In the genomic region with DNA sequence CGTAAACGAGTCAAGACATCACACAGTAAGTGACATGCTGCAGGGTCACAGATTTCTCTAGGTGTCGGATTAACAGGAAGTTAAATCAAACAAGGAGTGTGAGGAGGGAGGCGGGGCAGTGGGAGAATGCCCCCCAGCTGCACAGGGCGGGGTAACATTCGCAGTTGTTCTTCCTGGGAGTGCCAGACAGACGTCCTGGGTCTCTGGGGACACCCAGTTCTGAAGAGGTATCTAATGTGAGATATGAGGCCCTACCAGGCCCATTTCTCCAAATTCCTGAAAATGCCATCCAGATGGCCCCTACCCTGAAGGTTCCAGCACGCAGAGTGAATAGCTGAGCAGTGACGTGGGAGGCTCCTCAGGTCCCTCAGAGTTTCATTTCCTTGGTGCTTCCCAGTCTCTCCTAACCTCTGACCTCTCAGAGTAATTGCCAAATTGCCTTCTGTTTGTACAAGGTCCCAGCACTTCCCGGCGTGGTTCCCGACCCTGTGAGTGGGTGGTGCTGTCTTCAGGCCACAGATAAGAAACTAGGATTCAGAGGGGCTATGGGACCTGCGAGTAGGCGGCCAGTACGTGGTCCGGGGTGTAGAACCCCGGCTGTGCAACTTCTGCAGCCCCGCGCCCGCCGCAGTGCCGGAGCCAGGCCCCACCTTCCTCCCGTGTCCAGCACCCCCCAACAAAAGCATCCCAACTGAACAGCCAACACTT, we compare ENCODE assay signal across 8 cellular contexts. TPM values are rescaled to one million over a fixed set of nuclear protein-coding genes. Genes with fewer than 3 reads are reported as not detected.
DNase-seq lines count a peak whose midpoint lies in the region; TF ChIP-seq lines count a peak whose summit lies in the region.

No MANE protein-coding gene starts in this region.

- peak overlapping the region; percentile 30 for H3K9ac ChIP-seq in iPS-18a (ENCODE audit: low read length)
- H3K9ac ChIP-seq in skeletal muscle tissue (ENCODE audit: low read depth in 1 of 3, low read length in 3 of 3): peak overlapping the region; percentile 77 to 88 (median 79)

- H3K27ac ChIP-seq in angular gyrus (ENCODE audit: low read depth, low read length) (peak overlapping the region; percentile 83), iPS-18a (ENCODE audit: low read length) (no peak overlapping the region), skeletal muscle tissue (ENCODE audit: low read depth, low read length) (peak overlapping the region; percentile 80)

- no peaks in the 10 kb centered on the region for H3K27me3 ChIP-seq in iPS-18a (ENCODE audit: control insufficient read depth, insufficient read depth, low read length)
- H3K27me3 ChIP-seq in skeletal muscle tissue (ENCODE audit: control insufficient read depth in 3 of 3, insufficient read depth in 3 of 3, low read length in 3 of 3): peaks cover 0 to 3% (median 0%) of the 10 kb centered on the region in 3 donors
- peaks cover 17% of the 10 kb centered on the region for H3K27me3 ChIP-seq in BE2C

- H3K4me1 ChIP-seq in iPS-18a (ENCODE audit: control insufficient read depth, low read depth, low read length) (peaks cover 13% of the 10 kb centered on the region), skeletal muscle tissue (ENCODE audit: control insufficient read depth in 3 of 3, insufficient read depth in 3 of 3, low read length in 3 of 3) (peaks cover 21 to 24% (median 22%) of the 10 kb centered on the region in 3 donors), BE2C (no peaks in the 10 kb centered on the region)

- H3K4me3 ChIP-seq in iPS-18a (ENCODE audit: low read length) (peak overlapping the region; percentile 74), skeletal muscle tissue (ENCODE audit: low read length in 3 of 3) (peak overlapping the region; percentile 60 to 86 (median 68)), BE2C (ENCODE audit: low read depth, low read length) (no peak overlapping the region)

- peak; percentile 40 for DNase-seq in NCI-H2171 treated with DMSO at 0.1 percent for 48 hours (lab: John Stamatoyannopoulos, UW)
- no peak for DNase-seq in NCI-H2171 (lab: John Stamatoyannopoulos, UW)
- peak; percentile 71 for DNase-seq in M059J (ENCODE audit: low read depth)
- DNase-seq in NCI-H774 (lab: John Stamatoyannopoulos, UW): no peak
- DNase-seq in BE2C: no peak

- H3K36me3 ChIP-seq in iPS-18a (ENCODE audit: control insufficient read depth, low read depth, low read length) (peaks cover 8% of the 10 kb centered on the region), skeletal muscle tissue (ENCODE audit: control insufficient read depth in 3 of 3, insufficient read depth in 3 of 3, low read length in 3 of 3) (peaks cover 0 to 5% (median 4%) of the 10 kb centered on the region in 3 donors), BE2C (no peaks in the 10 kb centered on the region)

- TF ChIP-seq CTCF in BE2C (IDR thresholded peaks at IDR 0.05; ENCODE audit: low read depth, low read length): no peak

- H3K9me3 ChIP-seq in iPS-18a (ENCODE audit: control insufficient read depth, low read depth, low read length): no peaks in the 10 kb centered on the region
- H3K9me3 ChIP-seq in skeletal muscle tissue (ENCODE audit: control insufficient read depth in 3 of 3, low read length in 3 of 3): no peaks in the 10 kb centered on the region
- H3K9me3 ChIP-seq in BE2C: no peaks in the 10 kb centered on the region

RNA-seq across cellular contexts. Expression of gene RRBP1, which starts 1.8 kb away (rescaled TPM):
- total RNA-seq in M059J (2014; rRNA removed; shearing (Covaris generic)): 145 and 253 TPM in 2 replicates
- total RNA-seq in skeletal muscle tissue: 76.2 TPM
- polyA plus RNA-seq in BE2C (2012; ENCODE audit: insufficient read depth, insufficient read length, low read depth): 18.2 TPM

RNA-seq across cellular contexts. Expression of gene BANF2, which starts 19.5 kb away (rescaled TPM):
- total RNA-seq in M059J (2014; rRNA removed; shearing (Covaris generic)): not detected in 2 replicates
- total RNA-seq in skeletal muscle tissue: not detected
- polyA plus RNA-seq in BE2C (2012; ENCODE audit: insufficient read depth, insufficient read length, low read depth): not detected

Comparison
In these comparisons a context has a peak if more than half of its experiments do, and no peak if none do; other contexts are left out.
1. DNase-seq: peak in NCI-H2171 treated with DMSO at 0.1 percent for 48 hours (single experiment) and M059J (single experiment); none in NCI-H2171 (single experiment), NCI-H774 (single experiment) and BE2C (single experiment).